ENCODE assay signal across 26 cellular contexts in genomic region chr20:12936020-12936419, GRCh38.
DNase-seq lines count a peak whose midpoint lies in the region; ATAC-seq and TF ChIP-seq lines count a peak whose summit lies in the region.
"Had no signal": no experiment of that assay in that cellular context is flagged by ENCODE, and none has a peak within 500 bp of the region (broad histone marks: within the 10 kb centered on the region; RNA-seq: fewer than 3 reads in every experiment).

No MANE protein-coding gene starts in this region.

- H3K4me2 ChIP-seq in PC-3 (ENCODE audit: low read length) = peak overlapping the region; percentile 77
- H3K4me2 ChIP-seq in mesenchymal stem cell (ENCODE audit: low read length, poor library complexity, severe bottlenecking) = no peak overlapping the region
- H3K4me2 ChIP-seq: hepatocyte had no signal

- H3K4me3 ChIP-seq in HEK293 (ENCODE audit: low read depth, low read length) = no peak overlapping the region
- 0 out of 2 replicates have a peak overlapping the region, but pooled peaks have one; percentile 30 for H3K4me3 ChIP-seq in PC-3 (ENCODE audit: low read length)
- no peak overlapping the region for H3K4me3 ChIP-seq in mesenchymal stem cell (ENCODE audit: insufficient read depth in 1 of 2, low read depth in 1 of 2, low read length in 2 of 2)
- H3K4me3 ChIP-seq: hepatocyte, lung, right atrium auricular region had no signal

- no peaks in the 10 kb centered on the region for H3K9me2 ChIP-seq in PC-3 (replicated peaks; ENCODE audit: low read length)

- peak overlapping the region in 1 of 2 experiments; percentile 45 for H2BK12ac ChIP-seq in mesenchymal stem cell (ENCODE audit: low read length in 2 of 2)

- H3K79me1 ChIP-seq in mesenchymal stem cell (replicated peaks; ENCODE audit: low read length, poor library complexity, severe bottlenecking) = no peaks in the 10 kb centered on the region

- BruUV-seq in PC-3 (replicated peaks; lab: Mats Ljungman, UMichigan) = no TSS peak

- no peak overlapping the region for H3K23ac ChIP-seq in mesenchymal stem cell (ENCODE audit: low read length in 2 of 2)

- H3K9me3 ChIP-seq in HEK293 (ENCODE audit: control insufficient read depth, insufficient read depth, low read depth, low read length) (no peaks in the 10 kb centered on the region), PC-3 (ENCODE audit: low read length) (no peaks in the 10 kb centered on the region), mesenchymal stem cell (ENCODE audit: control insufficient read depth, low read length) (no peaks in the 10 kb centered on the region)
- H3K9me3 ChIP-seq: right atrium auricular region had no signal

- H3K27me3 ChIP-seq in PC-3 (ENCODE audit: low read length) (no peaks in the 10 kb centered on the region), mesenchymal stem cell (ENCODE audit: control insufficient read depth in 1 of 2, insufficient read depth in 1 of 2, low read length in 2 of 2) (no peaks in the 10 kb centered on the region)
- H3K27me3 ChIP-seq: hepatocyte, right atrium auricular region had no signal

- no peak overlapping the region for H2BK5ac ChIP-seq in mesenchymal stem cell (ENCODE audit: low read depth, low read length, poor library complexity, severe bottlenecking)

- intact Hi-C loops in PC-3 (cut with micrococcal nuclease) = loop anchor here (1.0 kb wide), 1 partner anchor 8 kb away; no protein-coding TSS in a partner anchor

- H2BK120ac ChIP-seq in mesenchymal stem cell (ENCODE audit: low read depth, low read length) = no peak overlapping the region

- CTCF ChIA-PET in HEK293 (lab: Yijun Ruan, JAX) = interaction anchor here (0.5 to 2.6 kb wide), 2 partner anchors 11 to 713 kb away, joined by 3 to 10 read pairs; no protein-coding TSS in a partner anchor
- CTCF ChIA-PET in PC-3 (lab: Charles Lee) = interaction anchor here (1.0 to 1.7 kb wide), 3 partner anchors 28 to 33 kb away, joined by 3 to 6 read pairs (median 6); no protein-coding TSS in a partner anchor

- H2AFZ ChIP-seq in PC-3 (ENCODE audit: low read length) = no peak overlapping the region
- H2AFZ ChIP-seq in mesenchymal stem cell (ENCODE audit: low read depth, low read length) = no peak overlapping the region
- H2AFZ ChIP-seq: hepatocyte had no signal

- TF ChIP-seq CTCF in HEK293 (tag by site-specific recombination; IDR thresholded peaks at IDR 0.05) (no peak), PC-3 (conservative IDR thresholded peaks at IDR 0.05; ENCODE audit: low read depth, low read length) (no peak)

- peak overlapping the region; percentile 7 for H4K8ac ChIP-seq in mesenchymal stem cell (ENCODE audit: low read length)

- H3K36me3 ChIP-seq in HEK293 (ENCODE audit: control insufficient read depth in 2 of 2, insufficient read depth in 1 of 2, low read length in 2 of 2) (no peaks in the 10 kb centered on the region), PC-3 (ENCODE audit: low read depth, low read length) (no peaks in the 10 kb centered on the region), mesenchymal stem cell (ENCODE audit: control insufficient read depth in 1 of 2, insufficient read depth in 2 of 2, low read depth in 1 of 2, low read length in 2 of 2) (no peaks in the 10 kb centered on the region)
- H3K36me3 ChIP-seq: right atrium auricular region had no signal

- no peaks in the 10 kb centered on the region for H3K79me2 ChIP-seq in PC-3 (ENCODE audit: low read length)
- H3K79me2 ChIP-seq: hepatocyte had no signal

- H3K4ac ChIP-seq in mesenchymal stem cell (ENCODE audit: low read depth in 1 of 2, low read length in 2 of 2) = no peak overlapping the region

- POLR2A ChIA-PET in HEK293 (lab: Yijun Ruan, JAX) (no interaction called here), PC-3 (lab: Charles Lee; ENCODE audit: unreplicated experiment) (no interaction called here)

- peak overlapping the region in 1 of 2 experiments; percentile 44 for H3K14ac ChIP-seq in mesenchymal stem cell (ENCODE audit: low read length in 2 of 2)

- no peak overlapping the region for H3K18ac ChIP-seq in mesenchymal stem cell (ENCODE audit: low read depth in 1 of 2, low read length in 2 of 2)

- no peaks in the 10 kb centered on the region for H3K4me1 ChIP-seq in HEK293 (ENCODE audit: control insufficient read depth, insufficient read depth, low read length)
- H3K4me1 ChIP-seq in PC-3 (ENCODE audit: insufficient read depth, low read length) = peaks cover 46% of the 10 kb centered on the region
- H3K4me1 ChIP-seq in mesenchymal stem cell (ENCODE audit: control insufficient read depth, insufficient read depth, low read depth, low read length) = peaks cover 2% of the 10 kb centered on the region
- H3K4me1 ChIP-seq: right atrium auricular region had no signal

- peak; percentile 52 for ATAC-seq in PC-3
- ATAC-seq: SK-N-SH treated with all-trans-retinoic acid at 6 μM for 48 hours had no signal

- H3F3A ChIP-seq in PC-3 (ENCODE audit: low read length, unreplicated experiment) = peaks cover 11% of the 10 kb centered on the region

- H2AK5ac ChIP-seq in mesenchymal stem cell (ENCODE audit: low read length, severe bottlenecking) = no peak overlapping the region

- no peak overlapping the region for H2BK15ac ChIP-seq in mesenchymal stem cell (ENCODE audit: low read depth, poor library complexity, severe bottlenecking)

- WGBS in mesenchymal stem cell = 86% methylated on average over 5 of the region's 5 CpGs

- H3K9ac ChIP-seq in PC-3 (ENCODE audit: low read length) (peak overlapping the region; percentile 82), mesenchymal stem cell (ENCODE audit: low read length) (no peak overlapping the region)

- no peak overlapping the region for H4K91ac ChIP-seq in mesenchymal stem cell (ENCODE audit: low read length)

- DNase-seq in NCI-H146 (lab: John Stamatoyannopoulos, UW) (peak; percentile 7), NCI-H146 treated with DMSO at 0.1 percent for 48 hours (lab: John Stamatoyannopoulos, UW; ENCODE audit: unreplicated experiment) (no peak), PC-3 (peak; percentile 51), mesenchymal stem cell (no peak), T1000 (lab: John Stamatoyannopoulos, UW) (no peak)
- DNase-seq in stimulated activated CD8-positive, alpha-beta memory T cell treated with anti-CD3 and anti-CD28 coated beads, Interleukin-4, amount 100 ng/mL, for 48 hours = no peak
- no peak for DNase-seq in activated CD4-positive, alpha-beta T cell treated with anti-CD3 and anti-CD28 coated beads for 1 hour
- DNase-seq: activated CD4-positive, CD25-positive, alpha-beta regulatory T cell; activated naive CD4-positive, alpha-beta T cell treated with anti-CD3 and anti-CD28 coated beads for 36 hours; activated T-cell treated with anti-CD3 and anti-CD28 coated beads, Interleukin-2, amount 50 U/mL, for 48 hours; aorta; COR-L47; erythroblast; foreskin melanocyte; KBM-7; kidney; NCI-H1092 treated with DMSO at 0.1 percent for 48 hours; NCI-H2171; NK-92 treated with Interleukin-12 subunit alpha and Interleukin-12 subunit beta, amount 100 ng/mL, for 24 hours; stimulated activated CD4-positive, alpha-beta T cell treated with anti-CD3 and anti-CD28 coated beads, Interleukin-15, amount 100 ng/mL, for 24 hours; substantia nigra had no signal

- H3K27ac ChIP-seq in HEK293 (ENCODE audit: extremely low read depth, low read depth, low read length) (no peak overlapping the region), PC-3 (ENCODE audit: low read length) (peak overlapping the region; percentile 92), mesenchymal stem cell (ENCODE audit: low read length, poor library complexity, severe bottlenecking) (no peak overlapping the region)
- H3K27ac ChIP-seq: hepatocyte, right atrium auricular region had no signal

- H4K20me1 ChIP-seq in PC-3 (ENCODE audit: low read length) = no peaks in the 10 kb centered on the region

TF ChIP-seq in HEK293, 187 proteins besides CTCF, POLR2A, EP300 and RAD21:
- TF ChIP-seq ZNF707 (tag by site-specific recombination; IDR thresholded peaks at IDR 0.05) (0 out of 2 replicates have a peak, but pooled peaks have one; percentile 18), ZNF501 (tag by site-specific recombination; IDR thresholded peaks at IDR 0.05) (no peak)

Comparison
In these comparisons a context has a peak if more than half of its experiments do, and no peak if none do; other contexts are left out.
1. DNase-seq: peak in NCI-H146 (single experiment) and PC-3 (single experiment); none in NCI-H146 treated with DMSO at 0.1 percent for 48 hours (single experiment), mesenchymal stem cell (single experiment), stimulated activated CD8-positive, alpha-beta memory T cell treated with anti-CD3 and anti-CD28 coated beads, Interleukin-4, amount 100 ng/mL, for 48 hours (single experiment), T1000 (single experiment) and activated CD4-positive, alpha-beta T cell treated with anti-CD3 and anti-CD28 coated beads for 1 hour (single experiment).